In the genomic region with DNA sequence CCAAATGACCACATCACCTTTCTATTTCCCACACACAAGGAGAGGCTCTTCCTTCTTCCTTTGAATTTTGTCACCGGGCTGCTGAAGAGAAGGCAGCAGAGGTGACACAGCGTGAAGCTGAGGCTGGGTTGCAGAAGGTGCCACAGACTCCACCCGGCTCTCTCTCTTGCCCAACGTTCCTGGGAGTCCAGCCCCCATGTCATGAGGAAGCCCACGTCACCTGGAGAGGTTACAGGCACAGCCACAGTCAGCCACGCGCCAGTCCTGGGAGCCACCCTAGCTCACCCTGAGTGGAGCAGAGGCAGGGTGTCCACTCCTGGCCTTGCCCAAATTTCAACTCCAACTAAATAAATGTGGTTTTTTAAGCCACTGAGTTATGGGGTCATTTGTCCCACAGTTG, we compare ENCODE assay signal across 27 cellular contexts.
"Had no signal": no experiment of that assay in that cellular context is flagged by ENCODE, and none has a peak within 500 bp of the region (broad histone marks: within the 10 kb centered on the region; RNA-seq: fewer than 3 reads in every experiment).

No MANE protein-coding gene starts in this region.

- H3K36me3 Mint-ChIP-seq: naive thymus-derived CD4-positive, alpha-beta T cell; natural killer cell; stimulated activated effector memory CD8-positive, alpha-beta T cell treated with anti-CD3 and anti-CD28 coated beads, Interleukin-12 subunit alpha, Interleukin-12 subunit beta, amount 100 ng/mL, for 72 hours had no signal

- ATAC-seq: naive thymus-derived CD4-positive, alpha-beta T cell; natural killer cell; pancreas; psoas muscle; right cardiac atrium; stimulated activated effector memory CD8-positive, alpha-beta T cell treated with anti-CD3 and anti-CD28 coated beads, Interleukin-12 subunit alpha, Interleukin-12 subunit beta, amount 100 ng/mL, for 72 hours; stimulated activated naive B cell treated with anti-CD40 and anti-IgM and Interleukin-4, amounts not matched to agents 10 μg/mL and 1 μg/mL and 100 μg/mL, for 72 hours; stimulated activated naive CD8-positive, alpha-beta T cell treated with anti-CD3 and anti-CD28 coated beads, Interleukin-15, amount 100 ng/mL, for 72 hours; stimulated activated naive CD8-positive, alpha-beta T cell treated with anti-CD3 and anti-CD28 coated beads, Interleukin-15, Interleukin-2, amounts not matched to agents 100 U/mL and 50 U/mL, for 24 hours; upper lobe of right lung had no signal

- H3K4me3 Mint-ChIP-seq: naive thymus-derived CD4-positive, alpha-beta T cell; natural killer cell; nephron; neural progenitor cell; stimulated activated effector memory CD8-positive, alpha-beta T cell treated with anti-CD3 and anti-CD28 coated beads, Interleukin-12 subunit alpha, Interleukin-12 subunit beta, amount 100 ng/mL, for 72 hours; stimulated activated naive B cell treated with anti-CD40 and anti-IgM and Interleukin-4, amounts not matched to agents 10 μg/mL and 1 μg/mL and 100 μg/mL, for 72 hours; stimulated activated naive CD8-positive, alpha-beta T cell treated with anti-CD3 and anti-CD28 coated beads, Interleukin-15, amount 100 ng/mL, for 72 hours; type B pancreatic cell had no signal

- H3K9me3 ChIP-seq: pancreas, psoas muscle, right lobe of liver, sigmoid colon, suprapubic skin, testis, tibial artery, transverse colon, upper lobe of right lung, uterus had no signal

- H3K9me3 Mint-ChIP-seq: stimulated activated effector memory CD8-positive, alpha-beta T cell treated with anti-CD3 and anti-CD28 coated beads, Interleukin-12 subunit alpha, Interleukin-12 subunit beta, amount 100 ng/mL, for 72 hours; type B pancreatic cell had no signal

- H3K27ac Mint-ChIP-seq: naive thymus-derived CD4-positive, alpha-beta T cell; natural killer cell; nephron; progenitor cell of endocrine pancreas; stimulated activated naive B cell treated with anti-CD40 and anti-IgM and Interleukin-4, amounts not matched to agents 10 μg/mL and 1 μg/mL and 100 μg/mL, for 72 hours; stimulated activated naive CD8-positive, alpha-beta T cell treated with anti-CD3 and anti-CD28 coated beads, Interleukin-15, amount 100 ng/mL, for 72 hours; type B pancreatic cell had no signal

- DNase-seq: naive thymus-derived CD4-positive, alpha-beta T cell; natural killer cell; occipital lobe; psoas muscle; right lobe of liver; sigmoid colon; small intestine; stimulated activated CD4-positive, alpha-beta T cell treated with anti-CD3 and anti-CD28 coated beads, Interleukin-12 subunit alpha, Interleukin-12 subunit beta, amount 100 ng/mL, for 4 hours; stimulated activated CD4-positive, alpha-beta T cell treated with anti-CD3 and anti-CD28 coated beads, Interleukin-1b, Interleukin-23, amount 100 ng/mL, for 48 hours; stimulated activated CD4-positive, alpha-beta T cell treated with anti-CD3 and anti-CD28 coated beads, Interleukin-4, amount 100 ng/mL, for 1 hour; stimulated activated naive B cell treated with anti-CD40 and anti-IgM and Interleukin-4, amounts not matched to agents 10 μg/mL and 1 μg/mL and 100 μg/mL, for 72 hours; stimulated activated naive CD8-positive, alpha-beta T cell treated with anti-CD3 and anti-CD28 coated beads, Interleukin-15, amount 100 ng/mL, for 72 hours; stimulated activated naive CD8-positive, alpha-beta T cell treated with anti-CD3 and anti-CD28 coated beads, Interleukin-15, Interleukin-2, amounts not matched to agents 100 U/mL and 50 U/mL, for 24 hours; substantia nigra; testis; tibial artery; transverse colon; uterus had no signal
